ENCODE assay signal across 7 cellular contexts in genomic region chr10:48523820-48524758, GRCh38.
DNase-seq lines count a peak whose midpoint lies in the region; ATAC-seq and TF ChIP-seq lines count a peak whose summit lies in the region.

No MANE protein-coding gene starts in this region.

- no peaks in the 10 kb centered on the region for H3K9me3 Mint-ChIP-seq in nephron
- peaks cover 0 to 4% of the 10 kb centered on the region in 2 donors for H3K9me3 Mint-ChIP-seq in effector memory CD8-positive, alpha-beta T cell

- no peak for ATAC-seq in effector memory CD8-positive, alpha-beta T cell (replicated peaks)

- peaks cover 54% of the 10 kb centered on the region for H3K27me3 Mint-ChIP-seq in nephron (ENCODE audit: low read depth)
- peaks cover 57 to 73% of the 10 kb centered on the region in 2 donors for H3K27me3 Mint-ChIP-seq in effector memory CD8-positive, alpha-beta T cell

- H3K27ac Mint-ChIP-seq in nephron, result no peak overlapping the region
- H3K27ac Mint-ChIP-seq in effector memory CD8-positive, alpha-beta T cell, result no peak overlapping the region

- peak overlapping the region; percentile 60 to 69 (median 62) for H3K4me3 Mint-ChIP-seq in nephron
- H3K4me3 Mint-ChIP-seq in effector memory CD8-positive, alpha-beta T cell, result no peak overlapping the region

- peak overlapping the region; percentile 39 for H3K4me3 ChIP-seq in epithelial cell of proximal tubule (ENCODE audit: low read depth, low read length)

- DNase-seq in NCI-H146 treated with DMSO at 0.1 percent for 48 hours (lab: John Stamatoyannopoulos, UW; ENCODE audit: unreplicated experiment) (peak; percentile 31), epithelial cell of proximal tubule (ENCODE audit: low read depth) (no peak), GF-D8 (lab: John Stamatoyannopoulos, UW) (no peak), NCI-H1092 treated with DMSO at 0.1 percent for 48 hours (lab: John Stamatoyannopoulos, UW) (no peak)
- no peak for DNase-seq in effector memory CD8-positive, alpha-beta T cell

- H3K4me1 Mint-ChIP-seq in nephron, result peaks cover 31% of the 10 kb centered on the region
- peaks cover 0 to 3% of the 10 kb centered on the region in 2 donors for H3K4me1 Mint-ChIP-seq in effector memory CD8-positive, alpha-beta T cell (ENCODE audit: low read depth in 2 of 2)

- H3K36me3 Mint-ChIP-seq in nephron (ENCODE audit: low read depth), result no peaks in the 10 kb centered on the region
- no peaks in the 10 kb centered on the region for H3K36me3 Mint-ChIP-seq in effector memory CD8-positive, alpha-beta T cell (ENCODE audit: insufficient read depth)

- peak; percentile 51; the same call in 2 of the 3 replicates for TF ChIP-seq CTCF in GM12872 (IDR thresholded peaks at IDR 0.05; ENCODE audit: insufficient read depth, low read depth, low read length)
- TF ChIP-seq CTCF in epithelial cell of proximal tubule (conservative IDR thresholded peaks at IDR 0.05; ENCODE audit: low read depth, low read length), result peak; percentile 58
- TF ChIP-seq CTCF in nephron (IDR thresholded peaks at IDR 0.05; ENCODE audit: unreplicated experiment in 3 of 3), result peak; percentile 61 to 65 (median 64)

Comparison
In these comparisons a context has a peak if more than half of its experiments do, and no peak if none do; other contexts are left out.
1. H3K4me3 Mint-ChIP-seq: peak in nephron (3 of 3); none in effector memory CD8-positive, alpha-beta T cell (0 of 2).
2. Peak in every context shown above with its lines, with median percentiles within 50 percentile points of each other: CTCF ChIP-seq.